14 cellular contexts compared by ENCODE assay signal in genomic region chr10:46377022-46377421, GRCh38. TPM values are rescaled to one million over a fixed set of nuclear protein-coding genes. Genes with fewer than 3 reads are reported as not detected.
"Had no signal": no experiment of that assay in that cellular context is flagged by ENCODE, and none has a peak within 500 bp of the region (broad histone marks: within the 10 kb centered on the region; RNA-seq: fewer than 3 reads in every experiment).

No MANE protein-coding gene starts in this region.

RNA-seq across cellular contexts. Expression of gene ANXA8L1, which starts 1.4 kb away (rescaled TPM):
- total RNA-seq: left colon; left ventricle myocardium inferior; lung microvascular endothelial cell; mesenteric fat pad; mucosa of descending colon; myocyte; natural killer cell treated with Interleukin-12 subunit alpha and Interleukin-12 subunit beta and Interleukin-15 and Interleukin-18, amount 100 ng/mL, for 72 hours; progenitor cell of endocrine pancreas; pulmonary artery endothelial cell; renal cortical epithelial cell; thoracic aorta had no signal
- polyA plus RNA-seq: naive thymus-derived CD4-positive, alpha-beta T cell; neural cell; sigmoid colon had no signal
